ENCODE assay signal across 8 cellular contexts in genomic region chr2:676647-677055, GRCh38. TPM values are rescaled to one million over a fixed set of nuclear protein-coding genes. Genes with fewer than 3 reads are reported as not detected.
DNase-seq lines count a peak whose midpoint lies in the region; ATAC-seq and TF ChIP-seq lines count a peak whose summit lies in the region.

No MANE protein-coding gene starts in this region.

- H3K4me3 Mint-ChIP-seq in Calu3 (ENCODE audit: low read depth, unreplicated experiment): peak overlapping the region; percentile 98
- peak overlapping the region; percentile 93 for H3K4me3 Mint-ChIP-seq in activated CD8-positive, alpha-beta memory T cell treated with anti-CD3 and anti-CD28 coated beads, Interleukin-2, amount 10 ng/mL, durations not matched to agents 7 days and 5 days
- H3K4me3 Mint-ChIP-seq in stimulated activated naive CD8-positive, alpha-beta T cell treated with anti-CD3 and anti-CD28 coated beads, Interleukin-15, Interleukin-2, amounts not matched to agents 100 ng/mL and 50 ng/mL, for 24 hours: peak overlapping the region; percentile 92

- H3K4me1 ChIP-seq in esophagus muscularis mucosa (peaks cover 13 to 34% (median 17%) of the 10 kb centered on the region in 4 donors), muscle layer of colon (ENCODE audit: insufficient read depth, low read length) (peaks cover 15% of the 10 kb centered on the region)

- H3K36me3 ChIP-seq in esophagus muscularis mucosa (peaks cover 0 to 27% (median 17%) of the 10 kb centered on the region in 4 donors), muscle layer of colon (ENCODE audit: insufficient read depth, low read length) (peaks cover 9% of the 10 kb centered on the region)

- H3K27ac ChIP-seq in HL-60 (replicated peaks) (peak overlapping the region; percentile 53), esophagus muscularis mucosa (replicated peaks in 1 of 4) (peak overlapping the region; percentile 93 to 99 (median 95)), muscle layer of colon (ENCODE audit: low read depth, low read length) (no peak overlapping the region)

- peaks cover 28% of the 10 kb centered on the region for H3K36me3 Mint-ChIP-seq in Calu3 (ENCODE audit: insufficient read depth, unreplicated experiment)
- peaks cover 10% of the 10 kb centered on the region for H3K36me3 Mint-ChIP-seq in activated CD8-positive, alpha-beta memory T cell treated with anti-CD3 and anti-CD28 coated beads, Interleukin-2, amount 10 ng/mL, durations not matched to agents 7 days and 5 days
- peaks cover 32% of the 10 kb centered on the region for H3K36me3 Mint-ChIP-seq in stimulated activated naive CD8-positive, alpha-beta T cell treated with anti-CD3 and anti-CD28 coated beads, Interleukin-15, Interleukin-2, amounts not matched to agents 100 ng/mL and 50 ng/mL, for 24 hours (ENCODE audit: low read depth)

- peak overlapping the region; percentile 90 for H3K27ac Mint-ChIP-seq in Calu3 (ENCODE audit: unreplicated experiment)
- peak overlapping the region; percentile 87 for H3K27ac Mint-ChIP-seq in activated CD8-positive, alpha-beta memory T cell treated with anti-CD3 and anti-CD28 coated beads, Interleukin-2, amount 10 ng/mL, durations not matched to agents 7 days and 5 days
- H3K27ac Mint-ChIP-seq in stimulated activated naive CD8-positive, alpha-beta T cell treated with anti-CD3 and anti-CD28 coated beads, Interleukin-15, Interleukin-2, amounts not matched to agents 100 ng/mL and 50 ng/mL, for 24 hours: peak overlapping the region; percentile 92

- TF ChIP-seq POLR2A in esophagus muscularis mucosa (IDR thresholded peaks at IDR 0.05; ENCODE audit: low read depth): no peak

- BruUV-seq in Calu3 (replicated peaks; lab: Mats Ljungman, UMichigan): no TSS peak

- H3K4me3 ChIP-seq in HL-60 (replicated peaks; ENCODE audit: insufficient read depth, low read length) (peak overlapping the region; percentile 52), esophagus muscularis mucosa (peak overlapping the region; percentile 75 to 87 (median 82)), muscle layer of colon (ENCODE audit: low read depth in 1 of 2, low read length in 2 of 2) (peak overlapping the region; percentile 62 to 71)

- peaks cover 3% of the 10 kb centered on the region for H3K9me3 Mint-ChIP-seq in Calu3 (ENCODE audit: low read depth, unreplicated experiment)
- H3K9me3 Mint-ChIP-seq in activated CD8-positive, alpha-beta memory T cell treated with anti-CD3 and anti-CD28 coated beads, Interleukin-2, amount 10 ng/mL, durations not matched to agents 7 days and 5 days (ENCODE audit: low read depth): no peaks in the 10 kb centered on the region
- no peaks in the 10 kb centered on the region for H3K9me3 Mint-ChIP-seq in stimulated activated naive CD8-positive, alpha-beta T cell treated with anti-CD3 and anti-CD28 coated beads, Interleukin-15, Interleukin-2, amounts not matched to agents 100 ng/mL and 50 ng/mL, for 24 hours

- TF ChIP-seq CTCF in Calu3 (IDR thresholded peaks at IDR 0.05; ENCODE audit: unreplicated experiment): no peak
- TF ChIP-seq CTCF in GM20000 (IDR thresholded peaks at IDR 0.05; ENCODE audit: extremely low read depth, missing control alignments): no peak
- TF ChIP-seq CTCF in HL-60 (IDR thresholded peaks at IDR 0.05; ENCODE audit: insufficient read depth, low read length): no peak
- no peak for TF ChIP-seq CTCF in esophagus muscularis mucosa (IDR thresholded peaks at IDR 0.05)

- CTCF ChIA-PET in Calu3 (lab: Charles Lee): interaction anchor here (1.0 to 1.1 kb wide), 3 partner anchors 10 to 874 kb away, joined by 3 to 6 read pairs (median 3); no protein-coding TSS in a partner anchor
- CTCF ChIA-PET in activated CD8-positive, alpha-beta memory T cell treated with anti-CD3 and anti-CD28 coated beads, Interleukin-2, amount 10 ng/mL, durations not matched to agents 7 days and 5 days (lab: Charles Lee): no interaction called here

- H3K4me1 Mint-ChIP-seq in Calu3 (ENCODE audit: low read depth, unreplicated experiment): peaks cover 20% of the 10 kb centered on the region
- H3K4me1 Mint-ChIP-seq in activated CD8-positive, alpha-beta memory T cell treated with anti-CD3 and anti-CD28 coated beads, Interleukin-2, amount 10 ng/mL, durations not matched to agents 7 days and 5 days: peaks cover 39% of the 10 kb centered on the region
- peaks cover 49% of the 10 kb centered on the region for H3K4me1 Mint-ChIP-seq in stimulated activated naive CD8-positive, alpha-beta T cell treated with anti-CD3 and anti-CD28 coated beads, Interleukin-15, Interleukin-2, amounts not matched to agents 100 ng/mL and 50 ng/mL, for 24 hours (ENCODE audit: low read depth)

- peak; percentile 99 for DNase-seq in Calu3
- peak; percentile 98 for DNase-seq in GM20000 (ENCODE audit: low spot score)
- peak; percentile 97 to 98 for DNase-seq in HL-60 (ENCODE audit: low read depth in 1 of 2, low spot score in 1 of 2)
- DNase-seq in NCI-H748 treated with DMSO at 0.1 percent for 48 hours (lab: John Stamatoyannopoulos, UW): peak; percentile 93
- peak; percentile 98 for DNase-seq in activated CD8-positive, alpha-beta memory T cell treated with anti-CD3 and anti-CD28 coated beads, Interleukin-2, amount 10 ng/mL, durations not matched to agents 7 days and 5 days
- peak; percentile 99 for DNase-seq in esophagus muscularis mucosa (ENCODE audit: extremely low spot score)

- TF ChIP-seq EP300 in esophagus muscularis mucosa (IDR thresholded peaks at IDR 0.05): no peak

- H3K9me3 ChIP-seq in esophagus muscularis mucosa (no peaks in the 10 kb centered on the region), muscle layer of colon (ENCODE audit: low read length) (no peaks in the 10 kb centered on the region)

- no peak overlapping the region for H3K9ac ChIP-seq in muscle layer of colon (ENCODE audit: low read length)

- intact Hi-C loops in Calu3 (cut with micrococcal nuclease; ENCODE audit: unreplicated experiment): no loop called here
- intact Hi-C loops in esophagus muscularis mucosa (cut with DNase I): loop anchor here (5.0 kb wide), 1 partner anchor 1146 kb away; no protein-coding TSS in a partner anchor

- ATAC-seq in activated CD8-positive, alpha-beta memory T cell treated with anti-CD3 and anti-CD28 coated beads, Interleukin-2, amount 10 ng/mL, durations not matched to agents 7 days and 5 days: peak; percentile 87

- H3K27me3 ChIP-seq in HL-60 (ENCODE audit: insufficient read depth, poor library complexity, severe bottlenecking) (no peaks in the 10 kb centered on the region), esophagus muscularis mucosa (no peaks in the 10 kb centered on the region), muscle layer of colon (ENCODE audit: control insufficient read depth in 1 of 2, insufficient read depth in 2 of 2, low read length in 2 of 2) (no peaks in the 10 kb centered on the region)

- H3K27me3 Mint-ChIP-seq in Calu3 (ENCODE audit: unreplicated experiment): no peaks in the 10 kb centered on the region
- no peaks in the 10 kb centered on the region for H3K27me3 Mint-ChIP-seq in activated CD8-positive, alpha-beta memory T cell treated with anti-CD3 and anti-CD28 coated beads, Interleukin-2, amount 10 ng/mL, durations not matched to agents 7 days and 5 days
- no peaks in the 10 kb centered on the region for H3K27me3 Mint-ChIP-seq in stimulated activated naive CD8-positive, alpha-beta T cell treated with anti-CD3 and anti-CD28 coated beads, Interleukin-15, Interleukin-2, amounts not matched to agents 100 ng/mL and 50 ng/mL, for 24 hours

- WGBS in esophagus muscularis mucosa: 0% methylated on average over 7 of the region's 46 CpGs

RNA-seq across cellular contexts. Expression of gene TMEM18, which starts 0.6 kb away (rescaled TPM):
- 18.9 and 19.0 TPM in 2 replicates for total RNA-seq in Calu3 (2022)
- 10 to 100 TPM; 22.1 to 25.6 TPM for total RNA-seq in activated CD8-positive, alpha-beta memory T cell treated with anti-CD3 and anti-CD28 coated beads, Interleukin-2, amount 10 ng/mL, durations not matched to agents 7 days and 5 days
- total RNA-seq in esophagus muscularis mucosa: 10 to 100 TPM in 2 of 4 donors, 1 to 10 TPM in 2; 8.7 to 27.3 (median 10.2) TPM
